13 cellular contexts compared by ENCODE assay signal in genomic region chr20:35603695-35604443, GRCh38.
"Had no signal": no experiment of that assay in that cellular context is flagged by ENCODE, and none has a peak within 500 bp of the region (broad histone marks: within the 10 kb centered on the region; RNA-seq: fewer than 3 reads in every experiment).

No MANE protein-coding gene starts in this region.

- H3K4me3 Mint-ChIP-seq: activated CD4-positive, alpha-beta T cell treated with anti-CD3 and anti-CD28 coated beads, Interleukin-2, amount 10 ng/mL, durations not matched to agents 7 days and 5 days; dendritic cell treated with granulocyte-macrophage colony-stimulating factor and Interleukin-4, amounts not matched to agents 40 ng/mL and 50 ng/mL, for 4 days; T-helper 1 cell treated with Interleukin-12 subunit alpha and Interleukin-12 subunit beta and Interleukin-4 antibody, amounts not matched to agents 30 μg/mL and 1 μg/mL, for 36 hours had no signal

- DNase-seq: activated B cell treated with CpG ODN at 0.5 μM for 24 hours; activated CD4-positive, alpha-beta T cell treated with anti-CD3 and anti-CD28 coated beads, Interleukin-2, amount 10 ng/mL, durations not matched to agents 7 days and 5 days; activated CD8-positive, alpha-beta memory T cell treated with anti-CD3 and anti-CD28 coated beads for 24 hours; activated T-cell treated with anti-CD3 and anti-CD28 coated beads for 4 hours; amniotic stem cell; hippocampal formation had no signal

- H3K4me2 ChIP-seq: smooth muscle cell had no signal

- H3K36me3 ChIP-seq: transverse colon had no signal

- ATAC-seq: activated naive CD4-positive, alpha-beta T cell treated with anti-CD3 and anti-CD28 coated beads, Interleukin-2, amount 50 U/mL, for 72 hours; body of pancreas; stimulated activated effector memory CD8-positive, alpha-beta T cell treated with anti-CD3 and anti-CD28 coated beads, Interleukin-12 subunit alpha, Interleukin-12 subunit beta, amount 100 ng/mL, for 72 hours had no signal

- H3K27ac Mint-ChIP-seq: activated B cell treated with CpG ODN at 0.5 μM for 24 hours; activated CD4-positive, alpha-beta T cell treated with anti-CD3 and anti-CD28 coated beads, Interleukin-2, amount 10 ng/mL, durations not matched to agents 7 days and 5 days; activated naive CD4-positive, alpha-beta T cell treated with anti-CD3 and anti-CD28 coated beads, Interleukin-2, amount 50 U/mL, for 72 hours; dendritic cell treated with granulocyte-macrophage colony-stimulating factor and Interleukin-4, amounts not matched to agents 40 ng/mL and 50 ng/mL, for 4 days; stimulated activated effector memory CD8-positive, alpha-beta T cell treated with anti-CD3 and anti-CD28 coated beads, Interleukin-12 subunit alpha, Interleukin-12 subunit beta, amount 100 ng/mL, for 72 hours; T-helper 1 cell treated with Interleukin-12 subunit alpha and Interleukin-12 subunit beta and Interleukin-4 antibody, amounts not matched to agents 30 μg/mL and 1 μg/mL, for 36 hours had no signal

- H3K36me3 Mint-ChIP-seq: activated naive CD4-positive, alpha-beta T cell treated with anti-CD3 and anti-CD28 coated beads, Interleukin-2, amount 50 U/mL, for 72 hours; stimulated activated effector memory CD8-positive, alpha-beta T cell treated with anti-CD3 and anti-CD28 coated beads, Interleukin-12 subunit alpha, Interleukin-12 subunit beta, amount 100 ng/mL, for 72 hours had no signal

- H3K4me3 ChIP-seq: body of pancreas, smooth muscle cell, transverse colon had no signal

- H3K9me3 ChIP-seq: body of pancreas, transverse colon had no signal

- H3K27ac ChIP-seq: body of pancreas had no signal

- H3K27me3 ChIP-seq: body of pancreas had no signal

- H3K9me3 Mint-ChIP-seq: activated B cell treated with CpG ODN at 0.5 μM for 24 hours; activated CD4-positive, alpha-beta T cell treated with anti-CD3 and anti-CD28 coated beads, Interleukin-2, amount 10 ng/mL, durations not matched to agents 7 days and 5 days; activated naive CD4-positive, alpha-beta T cell treated with anti-CD3 and anti-CD28 coated beads, Interleukin-2, amount 50 U/mL, for 72 hours; dendritic cell treated with granulocyte-macrophage colony-stimulating factor and Interleukin-4, amounts not matched to agents 40 ng/mL and 50 ng/mL, for 4 days; stimulated activated effector memory CD8-positive, alpha-beta T cell treated with anti-CD3 and anti-CD28 coated beads, Interleukin-12 subunit alpha, Interleukin-12 subunit beta, amount 100 ng/mL, for 72 hours; T-helper 1 cell treated with Interleukin-12 subunit alpha and Interleukin-12 subunit beta and Interleukin-4 antibody, amounts not matched to agents 30 μg/mL and 1 μg/mL, for 36 hours had no signal
